ENCODE assay signal across 1 cellular context in the genomic region with DNA sequence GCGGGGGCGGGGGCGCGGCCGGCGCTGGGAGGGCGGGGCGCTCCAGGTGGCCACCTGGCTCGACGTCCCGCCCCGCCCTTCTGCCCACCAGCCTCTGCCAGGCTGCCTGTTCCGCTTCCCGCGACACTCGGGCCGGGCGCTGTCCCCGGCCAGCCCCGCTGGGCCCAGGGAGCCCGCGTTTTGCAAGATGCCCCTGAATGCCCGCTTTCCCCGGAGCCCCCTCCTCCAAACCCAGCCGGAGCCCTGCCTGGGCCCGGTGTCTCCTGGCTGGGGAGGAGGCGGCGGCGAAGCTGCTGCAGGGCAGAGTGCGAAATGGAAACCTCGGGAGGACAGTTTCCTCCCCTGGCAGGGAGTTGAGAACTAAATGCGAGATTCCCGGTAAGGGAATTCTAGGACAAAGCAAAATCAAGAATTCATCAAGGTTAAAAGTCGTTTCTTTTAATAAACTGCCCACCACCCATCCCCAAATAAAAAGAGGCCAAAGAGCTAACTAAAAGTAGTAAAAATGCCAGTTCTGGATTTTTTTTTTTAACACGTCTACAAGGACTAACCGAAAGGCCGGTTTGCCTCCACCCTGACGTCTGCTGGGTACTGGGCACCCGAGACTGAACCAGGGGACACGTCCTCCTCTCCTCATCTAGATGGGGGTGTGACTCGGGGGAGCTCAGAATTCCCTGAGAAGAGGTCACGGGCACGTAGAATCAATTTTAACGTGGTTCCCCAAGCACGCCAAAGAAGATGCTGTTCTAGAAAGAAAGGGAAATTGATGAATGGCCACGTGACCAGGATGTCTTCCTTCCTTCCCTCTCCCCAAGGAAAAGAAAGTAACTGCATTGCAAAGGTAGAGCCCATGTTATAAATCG.
TF ChIP-seq lines count a peak whose summit lies in the region.

No MANE protein-coding gene starts in this region.

TF ChIP-seq in HepG2, 621 proteins besides CTCF, POLR2A, EP300 and RAD21 (continued from another document):
- TF ChIP-seq ARID4A (CRISPR knock-in tag; IDR thresholded peaks at IDR 0.05; ENCODE audit: borderline replicate concordance) (0 out of 2 replicates have a peak, but pooled peaks have one; percentile 17), TOPORS (CRISPR knock-in tag; IDR thresholded peaks at IDR 0.05) (0 out of 2 replicates have a peak, but pooled peaks have one; percentile 28), ZNF558 (CRISPR knock-in tag; IDR thresholded peaks at IDR 0.05; ENCODE audit: borderline replicate concordance) (no peak), ZNF124 (CRISPR knock-in tag; IDR thresholded peaks at IDR 0.05) (no peak), RARA (CRISPR knock-in tag; IDR thresholded peaks at IDR 0.05) (no peak), GABPA (IDR thresholded peaks at IDR 0.05; ENCODE audit: low read depth, low read length) (no peak), GABPA (CRISPR knock-in tag; IDR thresholded peaks at IDR 0.05; ENCODE audit: low read depth) (0 out of 2 replicates have a peak, but pooled peaks have one; percentile 19), ZNF101 (CRISPR knock-in tag; IDR thresholded peaks at IDR 0.05; ENCODE audit: borderline replicate concordance, low read depth) (no peak), ZSCAN31 (CRISPR knock-in tag; IDR thresholded peaks at IDR 0.05; ENCODE audit: low read depth) (0 out of 2 replicates have a peak, but pooled peaks have one; percentile 12), ISX (CRISPR knock-in tag; conservative IDR thresholded peaks at IDR 0.05) (0 out of 2 replicates have a peak, but pooled peaks have one; percentile 58), HNRNPK (IDR thresholded peaks at IDR 0.05; ENCODE audit: low read depth, low read length, poor library complexity, severe bottlenecking) (peak; percentile 47), HIC2 (CRISPR knock-in tag; IDR thresholded peaks at IDR 0.05; ENCODE audit: low read depth) (peak; percentile 63), ZBTB25 (CRISPR knock-in tag; IDR thresholded peaks at IDR 0.05) (0 out of 2 replicates have a peak, but pooled peaks have one; percentile 36), THAP11 (CRISPR knock-in tag; IDR thresholded peaks at IDR 0.05) (peak; percentile 9; the same call in 1 of the 2 replicates), ZNF687 (CRISPR knock-in tag; IDR thresholded peaks at IDR 0.05) (peak; percentile 55), SP2 (CRISPR knock-in tag; IDR thresholded peaks at IDR 0.05) (no peak), CREBL2 (CRISPR knock-in tag; IDR thresholded peaks at IDR 0.05; ENCODE audit: borderline replicate concordance) (no peak), FOSL2 (CRISPR knock-in tag; IDR thresholded peaks at IDR 0.05) (0 out of 2 replicates have a peak, but pooled peaks have one; percentile 9), POLR2AphosphoS2 (IDR thresholded peaks at IDR 0.05; ENCODE audit: low read depth, low read length) (no peak), ZNF746 (CRISPR knock-in tag; IDR thresholded peaks at IDR 0.05) (no peak), ZMYM2 (CRISPR knock-in tag; IDR thresholded peaks at IDR 0.05) (no peak), TBP (CRISPR knock-in tag; IDR thresholded peaks at IDR 0.05) (no peak), JARID2 (CRISPR knock-in tag; IDR thresholded peaks at IDR 0.05; ENCODE audit: insufficient replicate concordance) (no peak), YEATS4 (CRISPR knock-in tag; IDR thresholded peaks at IDR 0.05; ENCODE audit: borderline replicate concordance) (0 out of 2 replicates have a peak, but pooled peaks have one; percentile 4), LCORL (IDR thresholded peaks at IDR 0.05) (no peak), LCORL (CRISPR knock-in tag; IDR thresholded peaks at IDR 0.05) (no peak), ATF7 (IDR thresholded peaks at IDR 0.05) (no peak), ATF7 (CRISPR knock-in tag; IDR thresholded peaks at IDR 0.05) (no peak), HOXA5 (CRISPR knock-in tag; IDR thresholded peaks at IDR 0.05) (peak; percentile 25; the same call in 1 of the 2 replicates)
- TF ChIP-seq, protein P1, sequence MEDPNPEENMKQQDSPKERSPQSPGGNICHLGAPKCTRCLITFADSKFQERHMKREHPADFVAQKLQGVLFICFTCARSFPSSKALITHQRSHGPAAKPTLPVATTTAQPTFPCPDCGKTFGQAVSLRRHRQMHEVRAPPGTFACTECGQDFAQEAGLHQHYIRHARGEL (CRISPR knock-in tag; IDR thresholded peaks at IDR 0.05), result 0 out of 2 replicates have a peak, but pooled peaks have one; percentile 35
- TF ChIP-seq, protein P2, sequence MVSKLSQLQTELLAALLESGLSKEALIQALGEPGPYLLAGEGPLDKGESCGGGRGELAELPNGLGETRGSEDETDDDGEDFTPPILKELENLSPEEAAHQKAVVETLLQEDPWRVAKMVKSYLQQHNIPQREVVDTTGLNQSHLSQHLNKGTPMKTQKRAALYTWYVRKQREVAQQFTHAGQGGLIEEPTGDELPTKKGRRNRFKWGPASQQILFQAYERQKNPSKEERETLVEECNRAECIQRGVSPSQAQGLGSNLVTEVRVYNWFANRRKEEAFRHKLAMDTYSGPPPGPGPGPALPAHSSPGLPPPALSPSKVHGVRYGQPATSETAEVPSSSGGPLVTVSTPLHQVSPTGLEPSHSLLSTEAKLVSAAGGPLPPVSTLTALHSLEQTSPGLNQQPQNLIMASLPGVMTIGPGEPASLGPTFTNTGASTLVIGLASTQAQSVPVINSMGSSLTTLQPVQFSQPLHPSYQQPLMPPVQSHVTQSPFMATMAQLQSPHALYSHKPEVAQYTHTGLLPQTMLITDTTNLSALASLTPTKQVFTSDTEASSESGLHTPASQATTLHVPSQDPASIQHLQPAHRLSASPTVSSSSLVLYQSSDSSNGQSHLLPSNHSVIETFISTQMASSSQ (IDR thresholded peaks at IDR 0.05; ENCODE audit: low read depth), result no peak
- TF ChIP-seq, protein P2 (CRISPR knock-in tag; IDR thresholded peaks at IDR 0.05; ENCODE audit: borderline replicate concordance), result 0 out of 2 replicates have a peak, but pooled peaks have one; percentile 7
- TF ChIP-seq, protein P3, sequence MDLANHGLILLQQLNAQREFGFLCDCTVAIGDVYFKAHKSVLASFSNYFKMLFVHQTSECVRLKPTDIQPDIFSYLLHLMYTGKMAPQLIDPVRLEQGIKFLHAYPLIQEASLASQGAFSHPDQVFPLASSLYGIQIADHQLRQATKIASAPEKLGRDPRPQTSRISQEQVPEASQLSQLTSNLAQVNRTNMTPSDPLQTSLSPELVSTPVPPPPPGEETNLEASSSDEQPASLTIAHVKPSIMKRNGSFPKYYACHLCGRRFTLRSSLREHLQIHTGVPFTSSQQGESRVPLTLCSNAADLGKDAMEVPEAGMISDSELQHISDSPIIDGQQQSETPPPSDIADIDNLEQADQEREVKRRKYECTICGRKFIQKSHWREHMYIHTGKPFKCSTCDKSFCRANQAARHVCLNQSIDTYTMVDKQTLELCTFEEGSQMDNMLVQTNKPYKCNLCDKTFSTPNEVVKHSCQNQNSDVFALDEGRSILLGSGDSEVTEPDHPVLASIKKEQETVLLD (CRISPR knock-in tag; IDR thresholded peaks at IDR 0.05; ENCODE audit: low read depth), result no peak
